Comparison of ENCODE assay signal across 9 cellular contexts in the genomic region with DNA sequence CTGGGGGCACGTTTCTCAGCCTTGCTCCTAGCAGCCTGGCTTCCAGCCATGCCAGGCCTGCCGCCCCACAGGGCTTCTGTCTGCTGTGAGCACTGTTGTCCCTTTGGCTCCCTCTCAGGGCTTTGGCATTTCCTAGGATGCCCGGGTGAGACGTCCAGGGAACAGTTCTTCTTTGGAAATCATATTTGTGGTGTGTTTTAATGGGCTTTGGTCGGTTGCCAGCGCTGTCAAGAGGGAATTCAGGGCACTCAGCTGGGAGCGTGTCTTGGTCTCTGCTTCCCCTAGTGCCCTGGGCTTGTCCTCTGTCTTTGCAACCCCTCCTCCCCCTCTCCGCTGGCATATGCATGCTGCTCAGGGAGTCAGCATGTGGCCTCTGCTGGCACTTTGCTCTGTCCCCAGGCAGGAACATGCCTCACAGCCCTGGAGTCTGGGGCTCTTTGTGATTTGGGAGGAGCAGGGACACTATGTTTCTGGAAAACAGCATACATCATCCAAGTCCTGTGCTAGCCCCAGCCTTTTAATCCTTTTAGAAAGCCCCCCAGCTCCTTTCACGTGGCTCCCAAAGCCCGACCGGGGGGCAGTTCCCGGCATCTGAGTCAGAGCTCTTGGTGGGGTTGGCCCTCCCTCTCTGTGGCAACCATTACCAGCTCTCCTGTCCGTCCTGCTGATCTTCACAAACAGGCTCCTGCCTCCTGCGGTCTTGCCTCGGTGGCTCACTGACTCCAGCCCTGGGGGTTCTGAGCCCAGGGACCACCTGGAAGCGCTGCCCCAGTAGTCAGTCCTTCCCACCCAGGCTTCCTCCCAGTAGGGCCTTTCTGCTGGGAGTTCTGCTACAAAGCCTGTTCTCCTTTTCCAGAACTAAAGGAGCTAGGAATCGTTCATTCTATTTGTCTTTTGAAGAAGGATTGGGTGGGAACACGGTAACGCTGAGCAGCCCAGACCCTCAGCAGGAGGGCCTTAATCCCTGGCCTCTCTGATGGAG. TPM values are rescaled to one million over a fixed set of nuclear protein-coding genes. Genes with fewer than 3 reads are reported as not detected.
A peak's percentile ranks its signal among the peaks of the same experiment; 100 is the strongest.
DNase-seq lines count a peak whose midpoint lies in the region; TF ChIP-seq lines count a peak whose summit lies in the region.
"Had no signal": no experiment of that assay in that cellular context is flagged by ENCODE, and none has a peak within 500 bp of the region (broad histone marks: within the 10 kb centered on the region; RNA-seq: fewer than 3 reads in every experiment).

No MANE protein-coding gene starts in this region.

- peak overlapping the region; percentile 60 for H3K56ac ChIP-seq in mesendoderm (ENCODE audit: low read length)

- no peak overlapping the region for H3K9ac ChIP-seq in mesendoderm (ENCODE audit: low read length)

- H3K27ac ChIP-seq in A673 (ENCODE audit: low read depth, low read length, poor library complexity, severe bottlenecking): peak overlapping the region; percentile 12
- H3K27ac ChIP-seq in mesendoderm (ENCODE audit: low read depth, low read length): peak overlapping the region; percentile 39
- H3K27ac ChIP-seq in vagina: peak overlapping the region; percentile 69

- no peak overlapping the region for H4K8ac ChIP-seq in mesendoderm (ENCODE audit: low read depth, low read length)

- no peak for TF ChIP-seq CTCF in A673 (conservative IDR thresholded peaks at IDR 0.05; ENCODE audit: low read depth, low read length)
- no peak for TF ChIP-seq CTCF in vagina (IDR thresholded peaks at IDR 0.05)

- H3K4me3 ChIP-seq in A673 (ENCODE audit: low read depth, low read length, poor library complexity, severe bottlenecking) (no peak overlapping the region), mesendoderm (ENCODE audit: low read length) (no peak overlapping the region), vagina (no peak overlapping the region)

- H2BK120ac ChIP-seq in mesendoderm (ENCODE audit: low read depth, low read length): no peak overlapping the region

- H4K5ac ChIP-seq in mesendoderm (ENCODE audit: low read length): no peak overlapping the region

- intact Hi-C loops in A673 (cut with micrococcal nuclease; ENCODE audit: unreplicated experiment): no loop called here
- intact Hi-C loops in vagina (cut with DNase I): no loop called here

- H3K4me1 ChIP-seq in A673 (ENCODE audit: insufficient read depth, low read length, poor library complexity, severe bottlenecking) (peaks cover 46% of the 10 kb centered on the region), mesendoderm (ENCODE audit: control insufficient read depth, low read depth, low read length) (peaks cover 2% of the 10 kb centered on the region), vagina (peaks cover 89% of the 10 kb centered on the region)

- no peaks in the 10 kb centered on the region for H3K36me3 ChIP-seq in A673 (ENCODE audit: insufficient read depth, low read length, poor library complexity, severe bottlenecking)
- peaks cover 12% of the 10 kb centered on the region for H3K36me3 ChIP-seq in mesendoderm (ENCODE audit: control insufficient read depth, insufficient read depth, low read length)
- H3K36me3 ChIP-seq in vagina: peaks cover 0 to 5% of the 10 kb centered on the region in 2 donors

- H2BK5ac ChIP-seq in mesendoderm (ENCODE audit: low read length): no peak overlapping the region

- no peaks in the 10 kb centered on the region for H3K79me2 ChIP-seq in mesendoderm (ENCODE audit: control insufficient read depth, insufficient read depth, low read length)

- DNase-seq in A673 (ENCODE audit: low spot score) (peak; percentile 93), NCI-H2029 (lab: John Stamatoyannopoulos, UW) (peak; percentile 55), dermis blood vessel endothelial cell (peak; percentile 69), mesendoderm (peak; percentile 79), vagina (ENCODE audit: extremely low spot score in 2 of 2) (peak in 1 of 2 donors; percentile 92), SK-N-DZ (ENCODE audit: low spot score) (no peak), NCI-H82 treated with DMSO at 0.1 percent for 48 hours (lab: John Stamatoyannopoulos, UW; ENCODE audit: unreplicated experiment) (no peak)
- no peak for DNase-seq in activated CD4-positive, alpha-beta T cell treated with anti-CD3 and anti-CD28 coated beads, Interleukin-2, amount 50 U/mL, for 48 hours
- DNase-seq: DND-41 had no signal

- no peak overlapping the region for H3K23ac ChIP-seq in mesendoderm (ENCODE audit: low read length)

- no peak overlapping the region for H3K18ac ChIP-seq in mesendoderm (ENCODE audit: low read length)

- H3K27me3 ChIP-seq in A673 (replicated peaks; ENCODE audit: insufficient read depth, low read depth, low read length, poor library complexity): no peaks in the 10 kb centered on the region
- no peaks in the 10 kb centered on the region for H3K27me3 ChIP-seq in mesendoderm (ENCODE audit: insufficient read depth, low read length, poor library complexity)
- no peaks in the 10 kb centered on the region for H3K27me3 ChIP-seq in vagina

- no peak overlapping the region for H2AK5ac ChIP-seq in mesendoderm (ENCODE audit: low read length)

- H3K4ac ChIP-seq in mesendoderm (ENCODE audit: low read depth, low read length): no peak overlapping the region

- H3K9me3 ChIP-seq in A673 (ENCODE audit: low read depth, low read length, poor library complexity, severe bottlenecking) (no peaks in the 10 kb centered on the region), vagina (no peaks in the 10 kb centered on the region)

- no peak overlapping the region for H3K4me2 ChIP-seq in mesendoderm (ENCODE audit: low read length)

- CTCF ChIA-PET in A673 (lab: Charles Lee): interaction anchor here (1.0 kb wide), 1 partner anchor 54 kb away, joined by 3 read pairs; no protein-coding TSS in a partner anchor

- no peak overlapping the region for H2BK15ac ChIP-seq in mesendoderm (replicated peaks; ENCODE audit: low read depth)

- no CpG with 5 or more reads among the region's 19 CpGs for WGBS in mesendoderm (ENCODE audit: extremely low coverage, insufficient coverage, low lambda C conversion rate)

- no peak for TF ChIP-seq POLR2A in vagina (IDR thresholded peaks at IDR 0.05)

- BruUV-seq in A673 (replicated peaks; lab: Mats Ljungman, UMichigan): no TSS peak

- peaks cover 22% of the 10 kb centered on the region for H3K79me1 ChIP-seq in mesendoderm (ENCODE audit: low read length)

- POLR2A ChIA-PET in A673 (lab: Charles Lee; ENCODE audit: low non-redundant PET): no interaction called here

RNA-seq across cellular contexts. Expression of a gene that starts 26.7 kb away (rescaled TPM):
- total RNA-seq in A673 (2021): 98.1 and 114 TPM in 2 replicates
- total RNA-seq in dermis blood vessel endothelial cell: 68.2 and 84.7 TPM in 2 replicates
- polyA plus RNA-seq in mesendoderm (2013, experiment 1 of 2): 68.5 TPM
- 69.7 TPM for polyA plus RNA-seq in mesendoderm (2013, experiment 2 of 2)
- 79.1 TPM for total RNA-seq in vagina
- polyA plus RNA-seq in SK-N-DZ (2014; cell fraction: cytosol; rRNA removed): 64.3 and 73.1 TPM in 2 replicates
- polyA plus RNA-seq in SK-N-DZ (2014; cell fraction: nucleus; rRNA removed): 196 and 208 TPM in 2 replicates

RNA-seq across cellular contexts. Expression of a gene that starts 26.8 kb away (rescaled TPM):
- total RNA-seq in A673 (2021) (30.6 and 39.0 TPM in 2 replicates), dermis blood vessel endothelial cell (14.6 and 16.2 TPM in 2 replicates), vagina (44.0 TPM)
- 12.6 TPM for polyA plus RNA-seq in mesendoderm (2013, experiment 1 of 2)
- 11.4 TPM for polyA plus RNA-seq in mesendoderm (2013, experiment 2 of 2)
- 23.7 and 26.3 TPM in 2 replicates for polyA plus RNA-seq in SK-N-DZ (2014; cell fraction: cytosol; rRNA removed)
- polyA plus RNA-seq in SK-N-DZ (2014; cell fraction: nucleus; rRNA removed): 82.8 and 109 TPM in 2 replicates

RNA-seq across cellular contexts. Expression of a gene that starts 27.5 kb away (rescaled TPM):
- total RNA-seq in A673 (2021): 0.95 and 2.4 TPM in 2 replicates
- total RNA-seq in dermis blood vessel endothelial cell: 34.4 and 125 TPM in 2 replicates
- polyA plus RNA-seq in mesendoderm (2013, experiment 1 of 2): 1.0 TPM
- 1.4 TPM for polyA plus RNA-seq in mesendoderm (2013, experiment 2 of 2)
- 169 TPM for total RNA-seq in vagina
- polyA plus RNA-seq in SK-N-DZ (2014; cell fraction: cytosol; rRNA removed): 0.62 and 1.4 TPM in 2 replicates
- polyA plus RNA-seq in SK-N-DZ (2014; cell fraction: nucleus; rRNA removed): 0.23 and 0.32 TPM in 2 replicates

Comparison
In these comparisons a context has a peak if more than half of its experiments do, and no peak if none do; other contexts are left out.
1. DNase-seq: peak in A673 (single experiment), NCI-H2029 (single experiment), dermis blood vessel endothelial cell (single experiment) and mesendoderm (single experiment); none in SK-N-DZ (single experiment), NCI-H82 treated with DMSO at 0.1 percent for 48 hours (single experiment) and activated CD4-positive, alpha-beta T cell treated with anti-CD3 and anti-CD28 coated beads, Interleukin-2, amount 50 U/mL, for 48 hours (0 of 2).
2. H3K27ac ChIP-seq: peak in every context shown above with its lines; median percentile 69 in vagina; 39 in mesendoderm; 12 in A673.
3. RNA of a gene that starts 27.5 kb away (total RNA-seq): 169 TPM in vagina (single experiment) and 34.4 to 125 TPM in dermis blood vessel endothelial cell; 0.95 to 2.4 TPM in A673; every median in the first group is over 10 times any median in the second.